Comparison of ENCODE assay signal across 9 cellular contexts in the genomic region with DNA sequence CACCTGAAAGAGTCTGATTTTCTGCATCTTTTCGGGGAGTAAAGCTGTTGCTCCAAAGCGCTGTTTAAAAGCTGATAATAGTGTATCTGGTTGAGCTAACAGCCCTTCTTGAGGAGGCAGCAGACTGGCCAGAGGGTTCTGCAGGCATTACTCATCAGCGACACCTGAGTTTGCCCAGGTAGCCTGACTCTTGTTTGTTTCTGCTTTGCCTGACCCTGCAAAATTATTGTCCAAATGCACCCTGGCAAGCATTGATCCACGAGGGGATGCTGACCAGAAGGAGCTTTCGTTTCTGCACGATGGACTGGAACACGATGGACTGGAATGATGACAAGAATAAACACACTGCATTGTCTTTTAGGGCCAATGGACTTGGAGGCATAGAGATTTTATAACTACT. TPM values are rescaled to one million over a fixed set of nuclear protein-coding genes. Genes with fewer than 3 reads are reported as not detected.
DNase-seq lines count a peak whose midpoint lies in the region; ATAC-seq and TF ChIP-seq lines count a peak whose summit lies in the region.
"Had no signal": no experiment of that assay in that cellular context is flagged by ENCODE, and none has a peak within 500 bp of the region (broad histone marks: within the 10 kb centered on the region; RNA-seq: fewer than 3 reads in every experiment).

No MANE protein-coding gene starts in this region.

- no peaks in the 10 kb centered on the region for H3K27me3 Mint-ChIP-seq in MCF 10A (ENCODE audit: insufficient read depth, unreplicated experiment)
- H3K27me3 Mint-ChIP-seq in osteocyte (ENCODE audit: unreplicated experiment) = no peaks in the 10 kb centered on the region

- DNase-seq in MCF 10A (ENCODE audit: unreplicated experiment) (peak; percentile 28), osteocyte (ENCODE audit: extremely low spot score, unreplicated experiment) (no peak), GDM1 (lab: John Stamatoyannopoulos, UW) (no peak), erythroblast (lab: John Stamatoyannopoulos, UW) (no peak), DMS53 treated with DMSO at 0.1 percent for 48 hours (lab: John Stamatoyannopoulos, UW; ENCODE audit: unreplicated experiment) (no peak)

- POLR2A ChIA-PET in MCF 10A (lab: Yijun Ruan, JAX) = no interaction called here

- TF ChIP-seq POLR2A in erythroblast (IDR thresholded peaks at IDR 0.05; ENCODE audit: low read length) = no peak

- H3K36me3 Mint-ChIP-seq in MCF 10A (ENCODE audit: insufficient read depth, unreplicated experiment) (peaks cover 39% of the 10 kb centered on the region), osteocyte (ENCODE audit: unreplicated experiment) (peaks cover 14% of the 10 kb centered on the region)

- H3K9me3 Mint-ChIP-seq in MCF 10A (ENCODE audit: unreplicated experiment) (peaks cover 11% of the 10 kb centered on the region), osteocyte (ENCODE audit: unreplicated experiment) (no peaks in the 10 kb centered on the region)

- intact Hi-C loops in MCF 10A (cut with micrococcal nuclease) = no loop called here

- H3K4me1 Mint-ChIP-seq in MCF 10A (ENCODE audit: insufficient read depth, unreplicated experiment) (peaks cover 41% of the 10 kb centered on the region), osteocyte (ENCODE audit: unreplicated experiment) (peaks cover 77% of the 10 kb centered on the region)

- ATAC-seq in HG03045 (IDR thresholded peaks at IDR 0.05; ENCODE audit: unreplicated experiment) (peak; percentile 4), GM21723 (IDR thresholded peaks at IDR 0.05; ENCODE audit: unreplicated experiment) (no peak)

- CTCF ChIA-PET in MCF 10A (lab: Yijun Ruan, JAX) = no interaction called here

- peak overlapping the region; percentile 34 for H3K4me3 ChIP-seq in GM12875 (ENCODE audit: low read depth, low read length)

- TF ChIP-seq CTCF in GM12875 (IDR thresholded peaks at IDR 0.05; ENCODE audit: borderline replicate concordance, insufficient read depth, low read depth, low read length) = no peak
- TF ChIP-seq CTCF in MCF 10A (IDR thresholded peaks at IDR 0.05; ENCODE audit: unreplicated experiment) = no peak
- no peak for TF ChIP-seq CTCF in osteocyte (IDR thresholded peaks at IDR 0.05)

- H3K27ac Mint-ChIP-seq in MCF 10A (ENCODE audit: low read depth, unreplicated experiment) = peak overlapping the region; percentile 85
- H3K27ac Mint-ChIP-seq in osteocyte (ENCODE audit: unreplicated experiment) = peak overlapping the region; percentile 93

- H3K4me3 Mint-ChIP-seq in MCF 10A (ENCODE audit: unreplicated experiment) = no peak overlapping the region
- no peak overlapping the region for H3K4me3 Mint-ChIP-seq in osteocyte (ENCODE audit: unreplicated experiment)

- no TSS peak for BruUV-seq in MCF 10A (replicated peaks; lab: Mats Ljungman, UMichigan)

RNA-seq across cellular contexts. Expression of a gene that starts 6.2 kb away (rescaled TPM):
- total RNA-seq in MCF 10A (2022) (173 and 176 TPM in 2 replicates), osteocyte (621 and 679 TPM in 2 replicates)

RNA-seq across cellular contexts. Expression of a gene that starts 54.5 kb away (rescaled TPM):
- total RNA-seq in MCF 10A (2022) = not detected in 2 replicates
- 0.76 TPM in 1 of 2 replicates, not detected in the other for total RNA-seq in osteocyte
- total RNA-seq: renal cortical epithelial cell had no signal
